ENCODE assay signal across 12 cellular contexts in the genomic region with DNA sequence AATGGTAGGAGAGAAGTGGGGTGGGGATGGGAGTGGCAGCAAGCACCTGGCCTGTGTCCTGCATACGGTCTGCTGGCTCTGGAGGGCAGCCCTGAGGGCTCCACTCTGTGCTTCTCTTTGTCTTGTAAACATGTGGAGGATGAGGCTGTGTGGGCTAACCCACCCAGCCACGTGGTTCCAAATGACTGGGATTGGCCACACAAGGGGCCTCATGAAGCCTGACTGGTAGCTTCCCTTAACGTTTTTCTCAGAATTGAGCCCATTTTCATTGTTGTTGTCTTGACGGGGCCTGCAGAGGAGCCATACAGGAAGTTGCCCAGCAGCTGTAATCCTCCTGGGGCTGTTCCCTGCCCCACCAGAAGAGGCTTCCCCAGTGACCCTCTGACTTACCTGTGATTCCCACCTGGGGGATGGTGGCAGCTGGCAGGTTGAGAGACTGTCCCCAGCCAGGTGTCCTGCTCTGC. TPM values are rescaled to one million over a fixed set of nuclear protein-coding genes. Genes with fewer than 3 reads are reported as not detected.
A peak's percentile ranks its signal among the peaks of the same experiment; 100 is the strongest.
DNase-seq lines count a peak whose midpoint lies in the region; ATAC-seq, FAIRE-seq and TF ChIP-seq lines count a peak whose summit lies in the region.
"Had no signal": no experiment of that assay in that cellular context is flagged by ENCODE, and none has a peak within 500 bp of the region (broad histone marks: within the 10 kb centered on the region; RNA-seq: fewer than 3 reads in every experiment).

No MANE protein-coding gene starts in this region.

- H2BK12ac ChIP-seq in H1 (ENCODE audit: low read depth, low read length): no peak overlapping the region

- no peak overlapping the region for H2BK20ac ChIP-seq in H1 (ENCODE audit: low read length)

- H3K9me3 Mint-ChIP-seq in neural progenitor cell: no peaks in the 10 kb centered on the region

- H2AK5ac ChIP-seq in H1 (ENCODE audit: low read depth, low read length): no peak overlapping the region

- DNase-seq in left ventricle myocardium superior: peak; percentile 18
- DNase-seq in cardiac septum (ENCODE audit: low spot score): no peak
- peak; percentile 59 for DNase-seq in OCI-LY7 (ENCODE audit: low spot score)
- DNase-seq in H1 (ENCODE audit: low read depth in 1 of 2, low spot score in 2 of 2): no peak
- peak; percentile 6 to 51 for DNase-seq in aorta
- DNase-seq in neural progenitor cell (ENCODE audit: low spot score): no peak
- DNase-seq in GM13977 (ENCODE audit: low spot score): no peak
- DNase-seq: effector CD8-positive, alpha-beta T cell; NCI-H510A; stimulated activated CD4-positive, alpha-beta T cell treated with anti-CD3 and anti-CD28 coated beads, Interleukin-1b, Interleukin-23, amount 100 ng/mL, for 48 hours; T1000 had no signal

- TF ChIP-seq CTCF in OCI-LY7 (conservative IDR thresholded peaks at IDR 0.05; ENCODE audit: low read length): no peak
- TF ChIP-seq CTCF in H1 (IDR thresholded peaks at IDR 0.05; ENCODE audit: control extremely low read depth in 1 of 3, insufficient read depth in 1 of 3, low read depth in 1 of 3, low read length in 3 of 3): no peak
- no peak for TF ChIP-seq CTCF in neural progenitor cell (IDR thresholded peaks at IDR 0.05)
- no peak for TF ChIP-seq CTCF in GM13977 (IDR thresholded peaks at IDR 0.05; ENCODE audit: extremely low read depth, insufficient read depth, missing control alignments)

- H3K4me2 ChIP-seq in OCI-LY7 (ENCODE audit: low read length): no peak overlapping the region
- H3K4me2 ChIP-seq in H1 (ENCODE audit: insufficient read depth in 1 of 2, low read depth in 2 of 2, low read length in 2 of 2): no peak overlapping the region
- no peak overlapping the region for H3K4me2 ChIP-seq in neural progenitor cell

- H4K20me1 ChIP-seq in OCI-LY7 (ENCODE audit: insufficient read depth, low read length) (no peaks in the 10 kb centered on the region), H1 (replicated peaks in 1 of 2; ENCODE audit: control insufficient read depth in 1 of 2, insufficient read depth in 2 of 2, low read length in 2 of 2) (peaks cover 0 to 4% of the 10 kb centered on the region in 2 experiments), neural progenitor cell (ENCODE audit: low read depth) (no peaks in the 10 kb centered on the region)

- H3F3A ChIP-seq in neural progenitor cell (ENCODE audit: low read depth): no peaks in the 10 kb centered on the region

- no peak overlapping the region for H3K4ac ChIP-seq in H1 (replicated peaks; ENCODE audit: insufficient read length, low read depth, low read length)

- no peak overlapping the region for H4K91ac ChIP-seq in H1 (replicated peaks; ENCODE audit: insufficient read length, low read length)

- no peak for ATAC-seq in left ventricle myocardium superior
- no peak for ATAC-seq in aorta (ENCODE audit: low FRiP score)
- ATAC-seq in GM18502 (IDR thresholded peaks at IDR 0.05; ENCODE audit: poor library complexity, unreplicated experiment): no peak

- H2BK15ac ChIP-seq in H1 (ENCODE audit: low read length): no peak overlapping the region

- TF ChIP-seq EP300 in H1 (IDR thresholded peaks at IDR 0.05; ENCODE audit: borderline replicate concordance in 1 of 2, low read depth in 2 of 2, low read length in 2 of 2): no peak

- no peak overlapping the region for H3K4me3 Mint-ChIP-seq in neural progenitor cell

- H3K4me3 ChIP-seq in OCI-LY7 (ENCODE audit: low read depth, low read length, poor library complexity, severe bottlenecking): no peak overlapping the region
- H3K4me3 ChIP-seq in H1 (ENCODE audit: extremely low read depth in 1 of 4, insufficient read depth in 2 of 4, low read depth in 3 of 4, low read length in 4 of 4): no peak overlapping the region
- H3K4me3 ChIP-seq in aorta (ENCODE audit: low read length in 2 of 2): no peak overlapping the region
- no peak overlapping the region for H3K4me3 ChIP-seq in neural progenitor cell

- peaks cover 56% of the 10 kb centered on the region for H3K36me3 Mint-ChIP-seq in neural progenitor cell

- H3K9me2 ChIP-seq in OCI-LY7 (ENCODE audit: insufficient read depth, low read length): no peaks in the 10 kb centered on the region

- H3K79me2 ChIP-seq in OCI-LY7 (ENCODE audit: insufficient read depth, low read depth, low read length) (no peaks in the 10 kb centered on the region), H1 (ENCODE audit: control insufficient read depth in 1 of 2, insufficient read depth in 2 of 2, low read length in 2 of 2) (no peaks in the 10 kb centered on the region), neural progenitor cell (ENCODE audit: low read depth) (no peaks in the 10 kb centered on the region)

- no peaks in the 10 kb centered on the region for H3K23me2 ChIP-seq in H1 (ENCODE audit: low read depth, low read length)

- no peak for TF ChIP-seq RAD21 in H1 (IDR thresholded peaks at IDR 0.05 in 1 of 2, conservative IDR thresholded peaks at IDR 0.05 in 1 of 2; ENCODE audit: low read depth in 2 of 2, low read length in 2 of 2)

- no peak overlapping the region; the same call in 1 of the 2 replicates for H3K18ac ChIP-seq in H1 (ENCODE audit: extremely low read depth, low read length)

- no peak overlapping the region for H3K27ac Mint-ChIP-seq in neural progenitor cell

- CTCF ChIA-PET in OCI-LY7 (lab: Charles Lee; ENCODE audit: unreplicated experiment) (interaction anchor here (0.6 kb wide), 1 partner anchor 104 kb away, joined by 3 read pairs; no protein-coding TSS in a partner anchor), H1 (lab: Charles Lee; ENCODE audit: partially characterized antibody) (interaction anchor here (0.7 to 1.3 kb wide), 2 partner anchors 25 to 29 kb away, joined by 3 to 7 read pairs; no protein-coding TSS in a partner anchor)

- H3K4me1 Mint-ChIP-seq in neural progenitor cell: no peaks in the 10 kb centered on the region

- H3K9me3 ChIP-seq in OCI-LY7 (ENCODE audit: low read length) (no peaks in the 10 kb centered on the region), H1 (ENCODE audit: insufficient read depth in 2 of 2, low read depth in 1 of 2, low read length in 1 of 2) (no peaks in the 10 kb centered on the region), aorta (ENCODE audit: control insufficient read depth, low read length) (no peaks in the 10 kb centered on the region), neural progenitor cell (ENCODE audit: low read depth) (no peaks in the 10 kb centered on the region)

- H3K79me1 ChIP-seq in H1 (ENCODE audit: low read depth, low read length): no peaks in the 10 kb centered on the region

- no peak overlapping the region for H4K5ac ChIP-seq in H1 (ENCODE audit: insufficient read length, low read depth, low read length)

- H4K8ac ChIP-seq in H1 (ENCODE audit: extremely low read depth, insufficient read depth, low read length): no peak overlapping the region

- no peak overlapping the region for H2BK120ac ChIP-seq in H1 (replicated peaks; ENCODE audit: low read depth, low read length)

- H3K27ac ChIP-seq in OCI-LY7 (ENCODE audit: low read depth, low read length, poor library complexity, severe bottlenecking) (peak overlapping the region; percentile 53), H1 (ENCODE audit: low read depth, low read length) (no peak overlapping the region), aorta (ENCODE audit: low read depth in 1 of 2, low read length in 2 of 2) (no peak overlapping the region), neural progenitor cell (no peak overlapping the region)

- 66% methylated on average over 4 of the region's 4 CpGs; no CpG with 5 or more reads in 1 of the 2 experiments for WGBS in H1 (ENCODE audit: extremely low coverage in 1 of 2, insufficient coverage in 1 of 2, insufficient read length in 1 of 2, insufficient replicate concordance in 2 of 2, low coverage in 1 of 2, low lambda C conversion rate in 2 of 2, missing lambda C conversion rate in 1 of 2), 2 experiments
- WGBS in aorta, 2 donors: 48 to 69% methylated on average over 4 of the region's 4 CpGs

- no peak overlapping the region for H2BK5ac ChIP-seq in H1 (ENCODE audit: low read depth, low read length)

- H3K36me3 ChIP-seq in OCI-LY7 (ENCODE audit: insufficient read depth, low read length) (peaks cover 100% of the 10 kb centered on the region), H1 (ENCODE audit: control insufficient read depth in 2 of 4, insufficient read depth in 4 of 4, low read length in 3 of 4) (peaks cover 13 to 67% (median 32%) of the 10 kb centered on the region in 4 experiments), aorta (ENCODE audit: control insufficient read depth in 1 of 2, insufficient read depth in 2 of 2, low read length in 1 of 2) (peaks cover 0 to 3% of the 10 kb centered on the region in 2 donors), neural progenitor cell (peaks cover 5% of the 10 kb centered on the region)

- H3K9ac ChIP-seq in H1 (replicated peaks in 1 of 4; ENCODE audit: extremely low read depth in 1 of 4, low read depth in 3 of 4, low read length in 3 of 4) (no peak overlapping the region), neural progenitor cell (no peak overlapping the region)

- TF ChIP-seq POLR2A in H1 (IDR thresholded peaks at IDR 0.05; ENCODE audit: control extremely low read depth in 1 of 2, low read depth in 2 of 2, low read length in 2 of 2): no peak

- no peaks in the 10 kb centered on the region for H3K27me3 ChIP-seq in H1 (replicated peaks in 1 of 4; ENCODE audit: control insufficient read depth in 3 of 4, extremely low read depth in 1 of 4, insufficient read depth in 3 of 4, low read length in 3 of 4)
- H3K27me3 ChIP-seq in aorta (ENCODE audit: control insufficient read depth in 1 of 2, insufficient read depth in 2 of 2, low read length in 1 of 2): no peaks in the 10 kb centered on the region
- no peaks in the 10 kb centered on the region for H3K27me3 ChIP-seq in neural progenitor cell

- BruUV-seq in OCI-LY7 (replicated peaks; lab: Mats Ljungman, UMichigan): no TSS peak

- intact Hi-C loops in left ventricle myocardium superior (cut with micrococcal nuclease) (no loop called here), cardiac septum (cut with DNase I) (no loop called here), OCI-LY7 (cut with micrococcal nuclease; ENCODE audit: unreplicated experiment) (no loop called here), aorta (cut with DNase I) (no loop called here)

- H3K14ac ChIP-seq in H1 (ENCODE audit: insufficient read length): no peak overlapping the region

- FAIRE-seq in H1 (lab: Jason Lieb, UNC): no peak

- in situ Hi-C loops in GM13977 (cut with MboI; ENCODE audit: low pct_unique_long_range_greater_than_20kb, low sequenced_read_pairs, unreplicated experiment): no loop called here

- H3K27me3 Mint-ChIP-seq in neural progenitor cell (ENCODE audit: insufficient read depth, low read depth): peaks cover 5% of the 10 kb centered on the region

- H3K56ac ChIP-seq in H1 (replicated peaks; ENCODE audit: insufficient read length, low read depth, low read length): no peak overlapping the region

- H3K4me1 ChIP-seq in OCI-LY7 (ENCODE audit: insufficient read depth, low read length, poor library complexity, severe bottlenecking) (peaks cover 26% of the 10 kb centered on the region), H1 (replicated peaks in 1 of 4; ENCODE audit: control insufficient read depth in 3 of 4, insufficient read depth in 4 of 4, low read length in 3 of 4) (no peaks in the 10 kb centered on the region), aorta (ENCODE audit: control insufficient read depth in 1 of 2, insufficient read depth in 2 of 2, low read length in 2 of 2) (no peaks in the 10 kb centered on the region), neural progenitor cell (no peaks in the 10 kb centered on the region)

- H2AFZ ChIP-seq in OCI-LY7 (ENCODE audit: low read length) (no peak overlapping the region), H1 (ENCODE audit: low read length) (no peak overlapping the region), neural progenitor cell (replicated peaks) (no peak overlapping the region)

- no peak overlapping the region for H3K23ac ChIP-seq in H1 (ENCODE audit: insufficient read length)

- POLR2A ChIA-PET in OCI-LY7 (lab: Charles Lee): no interaction called here
- POLR2A ChIA-PET in H1 (lab: Charles Lee; ENCODE audit: partially characterized antibody): interaction anchor here (1.0 to 2.2 kb wide), 3 partner anchors 8 to 15 kb away, joined by 3 to 8 read pairs (median 3); no protein-coding TSS in a partner anchor

RNA-seq across cellular contexts. Expression of a gene that starts 18.0 kb away (rescaled TPM):
- total RNA-seq in left ventricle myocardium superior (2.1 TPM), cardiac septum (2.2 TPM), OCI-LY7 (2022) (52.1 and 64.1 TPM in 2 replicates), aorta (1 to 10 TPM; 1.9 to 3.9 TPM), neural progenitor cell (ENCODE audit: low replicate concordance) (1.1 and 7.7 TPM in 2 replicates)
- total RNA-seq in OCI-LY7 (2014; rRNA removed; shearing (Covaris generic)): 34.6 and 44.6 TPM in 2 replicates
- total RNA-seq in H1 (2021; fragmentation: NEBNext Ultra II Directional; extraction: Animal tissue kit (Norgen Biotek cat#: 25700)): 8.7 and 9.9 TPM in 2 replicates
- polyA plus RNA-seq in H1 (2011; rRNA removed) (19.5 and 27.8 TPM in 2 replicates), aorta (1 to 10 TPM; 1.4 to 6.1 TPM)
- 18.7 TPM for polyA plus RNA-seq in H1 (2011; cell fraction: cytosol; rRNA removed)
- 46.9 TPM for polyA plus RNA-seq in H1 (2011; cell fraction: nucleus; rRNA removed)
- 6.7 to 16.6 TPM (median 12.9 TPM) in 4 replicates for polyA plus RNA-seq in H1 (2012, experiment 1 of 2)
- 14.4 TPM for polyA plus RNA-seq in H1 (2012, experiment 2 of 2)
- 20.0 TPM for polyA plus RNA-seq in H1 (2013, experiment 1 of 2)
- polyA plus RNA-seq in H1 (2013, experiment 2 of 2): 21.0 TPM
- polyA minus RNA-seq in H1 (2011; rRNA and poly(A)+ RNA removed): 4.5 and 5.2 TPM in 2 replicates
- polyA minus RNA-seq in H1 (2011; cell fraction: cytosol; rRNA and poly(A)+ RNA removed): 4.6 TPM
- 6.7 TPM for polyA minus RNA-seq in H1 (2011; cell fraction: nucleus; rRNA and poly(A)+ RNA removed)

RNA-seq across cellular contexts. Expression of a gene that starts 34.0 kb away (rescaled TPM):
- total RNA-seq in left ventricle myocardium superior (48.5 TPM), cardiac septum (50.4 TPM), OCI-LY7 (2022) (242 and 252 TPM in 2 replicates), aorta (10 to 100 TPM; 48.3 to 53.5 TPM), neural progenitor cell (ENCODE audit: low replicate concordance) (151 and 170 TPM in 2 replicates)
- total RNA-seq in OCI-LY7 (2014; rRNA removed; shearing (Covaris generic)): 265 and 297 TPM in 2 replicates
- total RNA-seq in H1 (2021; fragmentation: NEBNext Ultra II Directional; extraction: Animal tissue kit (Norgen Biotek cat#: 25700)): 116 and 124 TPM in 2 replicates
- polyA plus RNA-seq in H1 (2011; rRNA removed) (145 and 158 TPM in 2 replicates), aorta (10 to 100 TPM; 24.2 to 31.7 TPM)
- 163 TPM for polyA plus RNA-seq in H1 (2011; cell fraction: cytosol; rRNA removed)
- 143 TPM for polyA plus RNA-seq in H1 (2011; cell fraction: nucleus; rRNA removed)
- polyA plus RNA-seq in H1 (2012, experiment 1 of 2): 131 to 147 TPM (median 142 TPM) in 4 replicates
- 167 TPM for polyA plus RNA-seq in H1 (2012, experiment 2 of 2)
- 65.5 TPM for polyA plus RNA-seq in H1 (2013, experiment 1 of 2)
- polyA plus RNA-seq in H1 (2013, experiment 2 of 2): 63.4 TPM
- polyA minus RNA-seq in H1 (2011; rRNA and poly(A)+ RNA removed): 109 and 125 TPM in 2 replicates
- 50.9 TPM for polyA minus RNA-seq in H1 (2011; cell fraction: cytosol; rRNA and poly(A)+ RNA removed)
- 64.2 TPM for polyA minus RNA-seq in H1 (2011; cell fraction: nucleus; rRNA and poly(A)+ RNA removed)

RNA-seq across cellular contexts. Expression of a gene that starts 36.9 kb away (rescaled TPM):
- total RNA-seq in left ventricle myocardium superior: 25.3 TPM
- 19.7 TPM for total RNA-seq in cardiac septum
- 16.0 and 16.4 TPM in 2 replicates for total RNA-seq in OCI-LY7 (2014; rRNA removed; shearing (Covaris generic))
- total RNA-seq in OCI-LY7 (2022): 41.6 and 50.2 TPM in 2 replicates
- 12.5 and 13.2 TPM in 2 replicates for total RNA-seq in H1 (2021; fragmentation: NEBNext Ultra II Directional; extraction: Animal tissue kit (Norgen Biotek cat#: 25700))
- 9.1 and 10.7 TPM in 2 replicates for polyA plus RNA-seq in H1 (2011; rRNA removed)
- 16.2 TPM for polyA plus RNA-seq in H1 (2011; cell fraction: cytosol; rRNA removed)
- polyA plus RNA-seq in H1 (2011; cell fraction: nucleus; rRNA removed): 32.5 TPM
- polyA plus RNA-seq in H1 (2012, experiment 1 of 2): 12.7 to 19.4 TPM (median 16.1 TPM) in 4 replicates
- 9.7 TPM for polyA plus RNA-seq in H1 (2012, experiment 2 of 2)
- 14.1 TPM for polyA plus RNA-seq in H1 (2013, experiment 1 of 2)
- 12.3 TPM for polyA plus RNA-seq in H1 (2013, experiment 2 of 2)
- 16.2 and 25.1 TPM in 2 replicates for polyA minus RNA-seq in H1 (2011; rRNA and poly(A)+ RNA removed)
- 5.9 TPM for polyA minus RNA-seq in H1 (2011; cell fraction: cytosol; rRNA and poly(A)+ RNA removed)
- 20.7 TPM for polyA minus RNA-seq in H1 (2011; cell fraction: nucleus; rRNA and poly(A)+ RNA removed)
- total RNA-seq in aorta: 10 to 100 TPM in 1 of 2 donors, 1 to 10 TPM in 1; 4.8 to 14.4 TPM
- 10 to 100 TPM; 16.7 TPM for polyA plus RNA-seq in aorta
- 3.8 and 12.1 TPM in 2 replicates for total RNA-seq in neural progenitor cell (ENCODE audit: low replicate concordance)

RNA-seq across cellular contexts. Expression of a gene that starts 48.1 kb away (rescaled TPM):
- total RNA-seq in left ventricle myocardium superior: 32.3 TPM
- 6.2 TPM for total RNA-seq in cardiac septum
- total RNA-seq in OCI-LY7 (2014; rRNA removed; shearing (Covaris generic)): 10.0 and 12.9 TPM in 2 replicates
- total RNA-seq in OCI-LY7 (2022): 6.3 and 9.2 TPM in 2 replicates
- 9.6 and 10.2 TPM in 2 replicates for total RNA-seq in H1 (2021; fragmentation: NEBNext Ultra II Directional; extraction: Animal tissue kit (Norgen Biotek cat#: 25700))
- polyA plus RNA-seq in H1 (2011; rRNA removed): 18.3 and 29.7 TPM in 2 replicates
- polyA plus RNA-seq in H1 (2011; cell fraction: cytosol; rRNA removed): 18.5 TPM
- polyA plus RNA-seq in H1 (2011; cell fraction: nucleus; rRNA removed): 34.3 TPM
- 5.6 to 13.4 TPM (median 10.3 TPM) in 4 replicates for polyA plus RNA-seq in H1 (2012, experiment 1 of 2)
- polyA plus RNA-seq in H1 (2012, experiment 2 of 2): 9.7 TPM
- polyA plus RNA-seq in H1 (2013, experiment 1 of 2): 7.1 TPM
- 7.1 TPM for polyA plus RNA-seq in H1 (2013, experiment 2 of 2)
- polyA minus RNA-seq in H1 (2011; rRNA and poly(A)+ RNA removed): 11.1 and 12.8 TPM in 2 replicates
- 6.0 TPM for polyA minus RNA-seq in H1 (2011; cell fraction: cytosol; rRNA and poly(A)+ RNA removed)
- polyA minus RNA-seq in H1 (2011; cell fraction: nucleus; rRNA and poly(A)+ RNA removed): 9.4 TPM
- 1 to 10 TPM; 1.3 to 3.0 TPM for total RNA-seq in aorta
- polyA plus RNA-seq in aorta: 1 to 10 TPM; 3.5 to 5.1 TPM
- total RNA-seq in neural progenitor cell (ENCODE audit: low replicate concordance): 4.1 and 13.7 TPM in 2 replicates

RNA-seq across cellular contexts. Expression of a gene that starts 53.0 kb away (rescaled TPM):
- total RNA-seq in left ventricle myocardium superior (1,571 TPM), cardiac septum (1,008 TPM), OCI-LY7 (2022) (191 and 252 TPM in 2 replicates), aorta (10 to 100 TPM; 30.9 to 41.9 TPM), neural progenitor cell (ENCODE audit: low replicate concordance) (0.53 and 9.1 TPM in 2 replicates)
- 50.8 and 54.6 TPM in 2 replicates for total RNA-seq in OCI-LY7 (2014; rRNA removed; shearing (Covaris generic))
- total RNA-seq in H1 (2021; fragmentation: NEBNext Ultra II Directional; extraction: Animal tissue kit (Norgen Biotek cat#: 25700)): 94.5 and 104 TPM in 2 replicates
- polyA plus RNA-seq in H1 (2011; rRNA removed) (58.3 and 109 TPM in 2 replicates), aorta (10 to 100 TPM; 58.5 to 68.4 TPM)
- 40.4 TPM for polyA plus RNA-seq in H1 (2011; cell fraction: cytosol; rRNA removed)
- polyA plus RNA-seq in H1 (2011; cell fraction: nucleus; rRNA removed): 99.4 TPM
- polyA plus RNA-seq in H1 (2012, experiment 1 of 2): 92.7 to 174 TPM (median 154 TPM) in 4 replicates
- polyA plus RNA-seq in H1 (2012, experiment 2 of 2): 107 TPM
- 237 TPM for polyA plus RNA-seq in H1 (2013, experiment 1 of 2)
- polyA plus RNA-seq in H1 (2013, experiment 2 of 2): 229 TPM
- polyA minus RNA-seq in H1 (2011; rRNA and poly(A)+ RNA removed): 30.5 and 40.0 TPM in 2 replicates
- polyA minus RNA-seq in H1 (2011; cell fraction: cytosol; rRNA and poly(A)+ RNA removed): 61.1 TPM
- 35.8 TPM for polyA minus RNA-seq in H1 (2011; cell fraction: nucleus; rRNA and poly(A)+ RNA removed)

Comparison
In these comparisons a context has a peak if more than half of its experiments do, and no peak if none do; other contexts are left out.
1. DNase-seq: peak in left ventricle myocardium superior (single experiment), OCI-LY7 (single experiment) and aorta (2 of 2); none in cardiac septum (single experiment), H1 (0 of 2), neural progenitor cell (single experiment) and GM13977 (single experiment).